11 cellular contexts compared by ENCODE assay signal in genomic region chr4:158906073-158906472, GRCh38.
A peak's percentile ranks its signal among the peaks of the same experiment; 100 is the strongest.
DNase-seq lines count a peak whose midpoint lies in the region; ATAC-seq and TF ChIP-seq lines count a peak whose summit lies in the region.
"Had no signal": no experiment of that assay in that cellular context is flagged by ENCODE, and none has a peak within 500 bp of the region (broad histone marks: within the 10 kb centered on the region; RNA-seq: fewer than 3 reads in every experiment).

No MANE protein-coding gene starts in this region.

- H2BK15ac ChIP-seq in mesendoderm (replicated peaks; ENCODE audit: low read depth) = no peak overlapping the region

- no peak for DNase-seq in activated T-cell treated with anti-CD3 and anti-CD28 coated beads, Interleukin-2, amount 50 U/mL, for 72 hours
- no peak for DNase-seq in activated T-cell treated with anti-CD3 and anti-CD28 coated beads, Interleukin-2, amount 50 U/mL, for 48 hours
- DNase-seq in mesendoderm (no peak), cerebellar cortex (ENCODE audit: low spot score) (no peak), esophagus squamous epithelium (lab: John Stamatoyannopoulos, UW) (no peak), Peyer's patch (no peak)
- DNase-seq: aorta, KG1 had no signal

- H3K27ac ChIP-seq in mesendoderm (ENCODE audit: low read depth, low read length) = no peak overlapping the region
- H3K27ac ChIP-seq in esophagus squamous epithelium = no peak overlapping the region
- H3K27ac ChIP-seq in Peyer's patch = no peak overlapping the region

- no peaks in the 10 kb centered on the region for H3K36me3 ChIP-seq in mesendoderm (ENCODE audit: control insufficient read depth, insufficient read depth, low read length)
- peaks cover 0 to 46% (median 0%) of the 10 kb centered on the region in 3 donors for H3K36me3 ChIP-seq in esophagus squamous epithelium
- peaks cover 0 to 37% (median 0%) of the 10 kb centered on the region in 3 donors for H3K36me3 ChIP-seq in Peyer's patch

- TF ChIP-seq CTCF in esophagus squamous epithelium (IDR thresholded peaks at IDR 0.05) = no peak
- no peak for TF ChIP-seq CTCF in Peyer's patch (IDR thresholded peaks at IDR 0.05)

- WGBS in mesendoderm (ENCODE audit: extremely low coverage, insufficient coverage, low lambda C conversion rate) = no CpG with 5 or more reads among the region's 3 CpGs
- WGBS in esophagus squamous epithelium, 2 donors = 47 to 67% methylated on average over 3 of the region's 3 CpGs

- no peak overlapping the region for H2AK5ac ChIP-seq in mesendoderm (ENCODE audit: low read length)

- H3K4me1 Mint-ChIP-seq in activated T-cell treated with anti-CD3 and anti-CD28 coated beads, Interleukin-2, amount 50 U/mL, for 72 hours (ENCODE audit: low read depth) = peaks cover 10% of the 10 kb centered on the region

- no peak overlapping the region for H3K4ac ChIP-seq in mesendoderm (ENCODE audit: low read depth, low read length)

- no peak overlapping the region for H3K9ac ChIP-seq in mesendoderm (ENCODE audit: low read length)

- peak overlapping the region; percentile 24 to 48 for H3K4me3 Mint-ChIP-seq in activated T-cell treated with anti-CD3 and anti-CD28 coated beads, Interleukin-2, amount 50 U/mL, for 72 hours
- H3K4me3 Mint-ChIP-seq: type B pancreatic cell had no signal

- H3K18ac ChIP-seq in mesendoderm (ENCODE audit: low read length) = no peak overlapping the region

- H3K79me1 ChIP-seq in mesendoderm (ENCODE audit: low read length) = no peaks in the 10 kb centered on the region

- no peak overlapping the region for H4K5ac ChIP-seq in mesendoderm (ENCODE audit: low read length)

- H3K27ac Mint-ChIP-seq in activated T-cell treated with anti-CD3 and anti-CD28 coated beads, Interleukin-2, amount 50 U/mL, for 72 hours = peak overlapping the region; percentile 23
- H3K27ac Mint-ChIP-seq: type B pancreatic cell had no signal

- H3K27me3 Mint-ChIP-seq in activated T-cell treated with anti-CD3 and anti-CD28 coated beads, Interleukin-2, amount 50 U/mL, for 72 hours (ENCODE audit: low read depth) = no peaks in the 10 kb centered on the region
- H3K27me3 Mint-ChIP-seq: type B pancreatic cell had no signal

- no peak for TF ChIP-seq POLR2A in esophagus squamous epithelium (IDR thresholded peaks at IDR 0.05)
- TF ChIP-seq POLR2A in Peyer's patch (IDR thresholded peaks at IDR 0.05) = no peak

- intact Hi-C loops in esophagus squamous epithelium (cut with DNase I) = no loop called here

- H3K4me3 ChIP-seq in mesendoderm (ENCODE audit: low read length) (no peak overlapping the region), esophagus squamous epithelium (no peak overlapping the region), Peyer's patch (no peak overlapping the region)

- H4K8ac ChIP-seq in mesendoderm (ENCODE audit: low read depth, low read length) = peak overlapping the region; percentile 56

- peaks cover 8 to 10% of the 10 kb centered on the region in 2 donors for H3K36me3 Mint-ChIP-seq in activated T-cell treated with anti-CD3 and anti-CD28 coated beads, Interleukin-2, amount 50 U/mL, for 72 hours (ENCODE audit: insufficient read depth in 2 of 2)

- no peaks in the 10 kb centered on the region for H3K79me2 ChIP-seq in mesendoderm (ENCODE audit: control insufficient read depth, insufficient read depth, low read length)

- H3K9me3 ChIP-seq in esophagus squamous epithelium (no peaks in the 10 kb centered on the region), Peyer's patch (no peaks in the 10 kb centered on the region)

- H2BK120ac ChIP-seq in mesendoderm (ENCODE audit: low read depth, low read length) = no peak overlapping the region

- ATAC-seq in activated T-cell treated with anti-CD3 and anti-CD28 coated beads, Interleukin-2, amount 50 U/mL, for 72 hours (replicated peaks in 1 of 2) = peak; percentile 46 to 76
- ATAC-seq in GM21717 (IDR thresholded peaks at IDR 0.05; ENCODE audit: unreplicated experiment) (peak; percentile 78), HG03442 (IDR thresholded peaks at IDR 0.05; ENCODE audit: unreplicated experiment) (peak; percentile 86)

- H3K27me3 ChIP-seq in mesendoderm (ENCODE audit: insufficient read depth, low read length, poor library complexity) = no peaks in the 10 kb centered on the region
- H3K27me3 ChIP-seq in esophagus squamous epithelium = no peaks in the 10 kb centered on the region
- H3K27me3 ChIP-seq in Peyer's patch = no peaks in the 10 kb centered on the region

- H2BK5ac ChIP-seq in mesendoderm (ENCODE audit: low read length) = no peak overlapping the region

- no peaks in the 10 kb centered on the region for H3K9me3 Mint-ChIP-seq in activated T-cell treated with anti-CD3 and anti-CD28 coated beads, Interleukin-2, amount 50 U/mL, for 72 hours

- no peak overlapping the region for H3K23ac ChIP-seq in mesendoderm (ENCODE audit: low read length)

- H3K4me1 ChIP-seq in mesendoderm (ENCODE audit: control insufficient read depth, low read depth, low read length) (no peaks in the 10 kb centered on the region), esophagus squamous epithelium (peaks cover 0 to 6% (median 0%) of the 10 kb centered on the region in 3 donors), Peyer's patch (no peaks in the 10 kb centered on the region)

- H3K4me2 ChIP-seq in mesendoderm (ENCODE audit: low read length) = no peak overlapping the region

- no peak overlapping the region for H3K56ac ChIP-seq in mesendoderm (ENCODE audit: low read length)
